7 cellular contexts compared by ENCODE assay signal in the genomic region with DNA sequence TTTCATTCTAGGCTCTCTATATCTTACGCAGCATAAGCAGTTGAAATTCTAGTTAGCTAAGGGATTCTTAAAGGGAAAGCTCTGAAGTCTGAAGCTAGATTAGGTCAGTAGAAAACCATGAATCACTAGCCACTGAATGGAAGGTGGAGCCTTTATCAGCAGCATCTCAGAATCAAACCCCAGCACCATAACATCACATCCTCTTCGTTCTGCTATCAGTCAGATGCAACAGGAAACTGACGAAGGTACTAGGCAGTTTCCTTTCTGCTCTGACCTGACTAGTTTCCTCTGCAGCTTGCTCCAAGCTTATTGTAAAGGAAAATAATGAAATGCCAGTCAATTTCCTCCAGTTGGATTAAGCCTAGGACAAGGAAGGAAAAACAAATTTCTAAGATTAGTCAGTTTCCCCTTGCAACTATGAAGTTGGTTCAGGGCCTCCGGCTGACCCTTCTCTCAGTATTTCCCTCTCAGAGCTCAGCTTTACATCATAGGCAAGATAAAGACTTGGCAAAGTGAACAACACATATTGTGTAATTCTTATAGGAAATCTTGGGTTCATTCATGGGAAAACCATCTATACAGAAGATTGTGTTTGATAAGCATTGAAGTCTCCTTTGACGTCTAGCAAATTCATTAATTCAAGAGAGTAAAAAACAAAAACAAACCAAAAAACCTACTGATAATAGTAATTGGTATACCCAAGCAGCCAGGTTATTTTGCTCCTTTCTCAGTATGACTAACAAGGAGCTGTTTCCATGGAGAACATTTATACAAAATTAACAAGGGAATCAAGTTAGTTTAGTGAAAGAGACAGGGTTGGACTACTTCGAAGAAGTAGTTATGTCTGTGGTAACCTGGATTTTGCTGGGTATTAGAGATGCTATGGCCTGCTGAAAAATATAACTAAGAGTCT. TPM values are rescaled to one million over a fixed set of nuclear protein-coding genes. Genes with fewer than 3 reads are reported as not detected.
A peak's percentile ranks its signal among the peaks of the same experiment; 100 is the strongest.
DNase-seq lines count a peak whose midpoint lies in the region; ATAC-seq and TF ChIP-seq lines count a peak whose summit lies in the region.

No MANE protein-coding gene starts in this region.

- H3K27ac ChIP-seq in angular gyrus (ENCODE audit: low read depth, low read length) = peak overlapping the region; percentile 40
- peak overlapping the region in 4 of 5 donors; percentile 56 to 75 (median 65) for H3K27ac ChIP-seq in stomach

- DNase-seq in SK-MEL-5 (ENCODE audit: low read depth, low spot score) (peak; percentile 46), left lobe of liver (ENCODE audit: low spot score) (no peak), stomach (no peak), putamen (ENCODE audit: low spot score) (no peak)

- WGBS in stomach, 5 donors = 40 to 49% (median 42%) methylated on average over 6 of the region's 6 CpGs

- ATAC-seq in GM18858 (IDR thresholded peaks at IDR 0.05; ENCODE audit: unreplicated experiment) (peak; percentile 98), HG02943 (IDR thresholded peaks at IDR 0.05; ENCODE audit: low read depth, unreplicated experiment) (peak; percentile 93), left lobe of liver (peak; percentile 73)

- intact Hi-C loops in stomach (cut with DNase I; ENCODE audit: low total_unique reads) = no loop called here

- TF ChIP-seq EP300 in stomach (IDR thresholded peaks at IDR 0.05) = no peak

- no peak overlapping the region for H3K4me3 ChIP-seq in stomach

- H3K27me3 ChIP-seq in stomach = no peaks in the 10 kb centered on the region

- H3K4me1 ChIP-seq in stomach = peaks cover 0 to 12% (median 0%) of the 10 kb centered on the region in 4 donors

- in situ Hi-C loops in SK-MEL-5 (cut with HindIII; ENCODE audit: low pct_unique_long_range_greater_than_20kb, low sequenced_read_pairs) = no loop called here

- no peak for TF ChIP-seq POLR2A in stomach (IDR thresholded peaks at IDR 0.05)

- no peaks in the 10 kb centered on the region for H3K9me3 ChIP-seq in stomach

- no peaks in the 10 kb centered on the region for H3K36me3 ChIP-seq in stomach

- no peak for TF ChIP-seq CTCF in stomach (IDR thresholded peaks at IDR 0.05)

RNA-seq across cellular contexts. Expression of gene CFAP54, which starts 43.4 kb away (rescaled TPM):
- 0.05 and 0.40 TPM in 2 replicates for total RNA-seq in SK-MEL-5 (2014; rRNA removed; shearing (Covaris generic))
- polyA plus RNA-seq in SK-MEL-5 (2015; cell fraction: cytosol; rRNA removed) = 0.18 and 1.1 TPM in 2 replicates
- 1.2 and 3.6 TPM in 2 replicates for polyA plus RNA-seq in SK-MEL-5 (2015; cell fraction: nucleus; rRNA removed)
- total RNA-seq in left lobe of liver = 0.13 TPM
- 10 to 100 TPM in 1 of 5 donors, 1 to 10 TPM in 3, not detected in 1; 2.6 to 36.6 (median 3.8) TPM for total RNA-seq in stomach
- polyA plus RNA-seq in stomach = under 1 TPM in 2 of 3 donors, not detected in 1; 0.08 to 0.25 TPM

RNA-seq across cellular contexts. Expression of gene CDK17, which starts 45.8 kb away (rescaled TPM):
- 47.0 and 47.4 TPM in 2 replicates for total RNA-seq in SK-MEL-5 (2014; rRNA removed; shearing (Covaris generic))
- polyA plus RNA-seq in SK-MEL-5 (2015; cell fraction: cytosol; rRNA removed) = 21.0 and 27.8 TPM in 2 replicates
- 30.3 and 32.2 TPM in 2 replicates for polyA plus RNA-seq in SK-MEL-5 (2015; cell fraction: nucleus; rRNA removed)
- total RNA-seq in left lobe of liver (8.2 TPM), stomach (100 to 1,000 TPM in 2 of 5 donors, 10 to 100 TPM in 3; 33.3 to 137 (median 92.7) TPM)
- polyA plus RNA-seq in stomach = 1 to 10 TPM; 5.4 to 7.9 (median 7.8) TPM
